ENCODE assay signal across 19 cellular contexts in the genomic region with DNA sequence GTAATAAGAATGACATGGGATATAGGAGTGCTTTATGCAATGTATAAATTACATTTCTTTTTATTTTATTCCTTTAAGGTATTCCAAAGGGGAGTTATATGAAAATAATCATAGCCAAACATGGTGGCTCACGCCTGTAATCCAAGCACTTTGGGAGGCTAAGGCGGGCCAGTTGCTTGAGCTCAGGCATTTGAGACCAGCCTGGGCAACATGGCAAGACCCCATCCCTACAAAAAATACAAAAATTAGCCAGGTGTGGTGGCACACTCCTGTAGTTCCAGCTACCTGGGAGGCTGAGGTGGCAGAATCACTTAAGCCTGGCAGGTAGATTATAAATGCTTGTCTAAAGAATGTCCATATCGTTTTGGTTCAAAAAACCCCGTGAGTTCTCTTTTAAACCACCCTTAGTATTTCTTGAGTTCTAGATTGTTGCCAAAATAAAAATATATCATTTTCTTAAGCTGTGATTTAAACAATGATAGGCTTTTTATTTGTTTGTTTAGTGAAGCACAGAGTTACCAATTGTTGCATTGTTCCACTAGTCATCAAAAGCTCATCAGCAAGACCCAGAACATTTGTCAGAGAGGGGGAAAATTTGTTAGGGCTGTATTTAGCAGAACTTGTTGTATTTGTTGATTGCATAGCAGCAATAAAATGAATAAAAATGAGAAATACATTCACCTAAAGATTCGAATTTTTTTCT.
DNase-seq lines count a peak whose midpoint lies in the region; ATAC-seq and TF ChIP-seq lines count a peak whose summit lies in the region.
"Had no signal": no experiment of that assay in that cellular context is flagged by ENCODE, and none has a peak within 500 bp of the region (broad histone marks: within the 10 kb centered on the region; RNA-seq: fewer than 3 reads in every experiment).

No MANE protein-coding gene starts in this region.

- no TSS peak for BruUV-seq in MCF 10A (replicated peaks; lab: Mats Ljungman, UMichigan)

- H3K9me3 Mint-ChIP-seq in MCF 10A (ENCODE audit: unreplicated experiment), result no peaks in the 10 kb centered on the region
- H3K9me3 Mint-ChIP-seq in WTC11, result no peaks in the 10 kb centered on the region
- H3K9me3 Mint-ChIP-seq in stimulated activated memory B cell treated with anti-CD40 and anti-IgM and Interleukin-4, amounts not matched to agents 10 μg/mL and 1 μg/mL and 100 μg/mL, for 72 hours, result no peaks in the 10 kb centered on the region
- H3K9me3 Mint-ChIP-seq: CD8-positive, alpha-beta T cell had no signal

- H3K27me3 ChIP-seq in breast epithelium, result no peaks in the 10 kb centered on the region
- H3K27me3 ChIP-seq: BLaER1 had no signal

- ATAC-seq in WTC11 (no peak), HG03159 (IDR thresholded peaks at IDR 0.05; ENCODE audit: unreplicated experiment) (no peak)
- no peak for ATAC-seq in stimulated activated memory B cell treated with anti-CD40 and anti-IgM and Interleukin-4, amounts not matched to agents 10 μg/mL and 1 μg/mL and 100 μg/mL, for 72 hours
- ATAC-seq: CD8-positive, alpha-beta T cell had no signal

- H3K27ac Mint-ChIP-seq in MCF 10A (ENCODE audit: low read depth, unreplicated experiment), result peak overlapping the region; percentile 9
- no peak overlapping the region for H3K27ac Mint-ChIP-seq in WTC11
- peak overlapping the region; percentile 23 for H3K27ac Mint-ChIP-seq in stimulated activated memory B cell treated with anti-CD40 and anti-IgM and Interleukin-4, amounts not matched to agents 10 μg/mL and 1 μg/mL and 100 μg/mL, for 72 hours
- H3K27ac Mint-ChIP-seq: CD8-positive, alpha-beta T cell had no signal

- TF ChIP-seq CTCF in MCF 10A (IDR thresholded peaks at IDR 0.05; ENCODE audit: unreplicated experiment), result no peak
- TF ChIP-seq CTCF in breast epithelium (IDR thresholded peaks at IDR 0.05), result no peak
- no peak for TF ChIP-seq CTCF in WTC11 (IDR thresholded peaks at IDR 0.05)
- no peak for TF ChIP-seq CTCF in fibroblast of pulmonary artery (IDR thresholded peaks at IDR 0.05; ENCODE audit: low read length, missing control alignments)

- CTCF ChIA-PET in MCF 10A (lab: Yijun Ruan, JAX) (interaction anchor here (1.0 kb wide), 1 partner anchor 46 kb away, joined by 3 read pairs; no protein-coding TSS in a partner anchor), WTC11 (lab: Charles Lee) (interaction anchor here (0.8 to 1.5 kb wide), 2 partner anchors 51 to 56 kb away, joined by 4 read pairs; no protein-coding TSS in a partner anchor)

- H3K36me3 ChIP-seq in breast epithelium, result no peaks in the 10 kb centered on the region

- H3K4me3 Mint-ChIP-seq in MCF 10A (ENCODE audit: unreplicated experiment) (no peak overlapping the region), WTC11 (no peak overlapping the region)
- no peak overlapping the region for H3K4me3 Mint-ChIP-seq in stimulated activated memory B cell treated with anti-CD40 and anti-IgM and Interleukin-4, amounts not matched to agents 10 μg/mL and 1 μg/mL and 100 μg/mL, for 72 hours
- H3K4me3 Mint-ChIP-seq: CD8-positive, alpha-beta T cell had no signal

- H3K4me1 Mint-ChIP-seq in MCF 10A (ENCODE audit: insufficient read depth, unreplicated experiment) (peaks cover 8% of the 10 kb centered on the region), WTC11 (peaks cover 68% of the 10 kb centered on the region)
- H3K4me1 Mint-ChIP-seq in stimulated activated memory B cell treated with anti-CD40 and anti-IgM and Interleukin-4, amounts not matched to agents 10 μg/mL and 1 μg/mL and 100 μg/mL, for 72 hours, result peaks cover 11% of the 10 kb centered on the region

- DNase-seq in MCF 10A (ENCODE audit: unreplicated experiment) (no peak), breast epithelium (ENCODE audit: low spot score in 2 of 2) (no peak), WTC11 (ENCODE audit: low spot score) (no peak), fibroblast of pulmonary artery (ENCODE audit: low read depth) (peak; percentile 20), HPDE6-E6E7 (ENCODE audit: extremely low spot score) (no peak), EL (no peak)
- DNase-seq: CD8-positive, alpha-beta T cell; DMS79 treated with DMSO at 0.1 percent for 48 hours; GF-D8; NCI-H1436 treated with DMSO at 0.1 percent for 48 hours; NCI-H2029 treated with DMSO at 0.1 percent for 48 hours; NCI-H510A; NCI-H774; Right ventricle myocardium superior had no signal

- H3K27me3 Mint-ChIP-seq in MCF 10A (ENCODE audit: insufficient read depth, unreplicated experiment), result no peaks in the 10 kb centered on the region
- H3K27me3 Mint-ChIP-seq in WTC11 (ENCODE audit: low read depth), result no peaks in the 10 kb centered on the region
- H3K27me3 Mint-ChIP-seq in stimulated activated memory B cell treated with anti-CD40 and anti-IgM and Interleukin-4, amounts not matched to agents 10 μg/mL and 1 μg/mL and 100 μg/mL, for 72 hours, result no peaks in the 10 kb centered on the region

- no peak overlapping the region for H3K4me3 ChIP-seq in breast epithelium
- H3K4me3 ChIP-seq in fibroblast of pulmonary artery (replicated peaks; ENCODE audit: low read depth, low read length), result no peak overlapping the region
- H3K4me3 ChIP-seq: BLaER1 had no signal

- intact Hi-C loops in MCF 10A (cut with micrococcal nuclease) (no loop called here), breast epithelium (cut with DNase I; ENCODE audit: low total_unique reads) (no loop called here)

- H3K36me3 Mint-ChIP-seq in MCF 10A (ENCODE audit: insufficient read depth, unreplicated experiment) (no peaks in the 10 kb centered on the region), WTC11 (no peaks in the 10 kb centered on the region)
- H3K36me3 Mint-ChIP-seq in stimulated activated memory B cell treated with anti-CD40 and anti-IgM and Interleukin-4, amounts not matched to agents 10 μg/mL and 1 μg/mL and 100 μg/mL, for 72 hours, result peaks cover 6% of the 10 kb centered on the region

- POLR2A ChIA-PET in MCF 10A (lab: Yijun Ruan, JAX) (no interaction called here), WTC11 (lab: Charles Lee) (no interaction called here)

- no peak for TF ChIP-seq POLR2A in breast epithelium (IDR thresholded peaks at IDR 0.05)

- no peaks in the 10 kb centered on the region for H3K4me1 ChIP-seq in breast epithelium

- H3K9me3 ChIP-seq in breast epithelium, result no peaks in the 10 kb centered on the region
- H3K9me3 ChIP-seq: BLaER1 had no signal

- H3K27ac ChIP-seq in breast epithelium, result no peak overlapping the region
- H3K27ac ChIP-seq: 22Rv1, BLaER1, HL-60 had no signal

TF ChIP-seq in WTC11, 78 proteins besides CTCF, POLR2A, EP300 and RAD21:
- TF ChIP-seq ZNF121 (CRISPR knock-in tag; IDR thresholded peaks at IDR 0.05), result peak; percentile 95
- no peak for TF ChIP-seq JAZF1 (CRISPR knock-in tag; IDR thresholded peaks at IDR 0.05)
